In the genomic region with DNA sequence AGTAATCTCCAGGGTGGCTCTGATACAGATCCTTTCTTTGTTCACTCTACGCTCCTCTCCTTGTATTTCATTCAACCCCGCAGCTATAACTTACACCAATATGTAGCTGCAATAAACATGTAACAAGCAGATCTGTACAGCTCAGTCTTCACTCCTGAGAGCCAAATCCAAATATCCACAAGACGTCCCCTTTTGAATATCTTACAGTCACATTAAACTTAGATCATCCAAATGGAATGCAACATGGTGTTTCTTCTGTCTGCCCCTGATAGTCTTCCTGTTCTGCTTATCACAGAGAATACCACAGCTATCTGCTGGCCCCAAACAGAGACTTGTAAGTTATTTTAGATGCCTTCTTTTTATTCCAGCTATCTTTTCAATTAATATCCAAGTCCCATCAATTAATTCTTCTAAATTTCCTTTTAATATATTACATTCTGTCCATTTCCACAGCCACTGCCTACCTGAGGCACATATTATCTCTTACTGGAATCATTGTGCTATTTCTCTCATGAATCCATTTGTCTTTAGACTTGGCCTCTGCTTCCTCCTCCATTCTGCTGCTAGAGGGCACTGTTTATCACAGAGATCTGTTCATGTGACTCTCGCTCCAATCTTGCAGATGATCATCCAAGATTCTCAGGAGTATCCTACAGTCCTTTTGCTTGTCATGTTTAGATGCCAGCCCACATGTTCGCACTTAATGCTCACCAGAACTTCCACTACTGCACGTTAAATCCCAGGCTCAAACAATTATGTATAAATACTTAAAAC, we compare ENCODE assay signal across 8 cellular contexts.
A peak's percentile ranks its signal among the peaks of the same experiment; 100 is the strongest.
DNase-seq lines count a peak whose midpoint lies in the region; ATAC-seq and TF ChIP-seq lines count a peak whose summit lies in the region.

No MANE protein-coding gene starts in this region.

- no peak overlapping the region for H3K4me3 Mint-ChIP-seq in glutamatergic neuron (ENCODE audit: unreplicated experiment)

- CTCF ChIA-PET in IMR-90 (lab: Yijun Ruan, JAX) = interaction anchor here (0.6 to 1.4 kb wide), 9 partner anchors 10 to 662 kb away, joined by 3 to 6 read pairs (median 3); no protein-coding TSS in a partner anchor

- no peak overlapping the region for H2AK9ac ChIP-seq in IMR-90 (replicated peaks; ENCODE audit: low read depth, low read length, poor library complexity)

- H3K23ac ChIP-seq in IMR-90 (ENCODE audit: low read depth, low read length) = no peak overlapping the region

- H3K4me1 ChIP-seq in IMR-90 (ENCODE audit: control insufficient read depth, insufficient read depth, low read length) = peaks cover 4% of the 10 kb centered on the region

- no TSS peak for BruUV-seq in IMR-90 (replicated peaks; lab: Mats Ljungman, UMichigan)

- no peak overlapping the region for H3K4ac ChIP-seq in IMR-90 (ENCODE audit: low read depth, low read length)

- ATAC-seq in IMR-90 (ENCODE audit: low read depth) (peak; percentile 91), GM19397 (IDR thresholded peaks at IDR 0.05; ENCODE audit: unreplicated experiment) (no peak)

- H2BK15ac ChIP-seq in IMR-90 (ENCODE audit: low read depth, low read length) = no peak overlapping the region

- peak overlapping the region; percentile 23; the same call in 1 of the 2 replicates for H2BK120ac ChIP-seq in IMR-90 (ENCODE audit: low read depth, low read length)

- TF ChIP-seq POLR2A in IMR-90 (IDR thresholded peaks at IDR 0.05; ENCODE audit: low read depth, low read length) = no peak

- intact Hi-C loops in IMR-90 (cut with micrococcal nuclease) (no loop called here), cardiac septum (cut with DNase I) (no loop called here)

- H3K4me2 ChIP-seq in IMR-90 (ENCODE audit: low read depth, low read length) = no peak overlapping the region

- H2BK20ac ChIP-seq in IMR-90 (ENCODE audit: low read depth, low read length) = no peak overlapping the region

- peak; percentile 47 for TF ChIP-seq RAD21 in IMR-90 (IDR thresholded peaks at IDR 0.05; ENCODE audit: low read length)

- TF ChIP-seq CTCF in IMR-90 (conservative IDR thresholded peaks at IDR 0.05; ENCODE audit: low read depth, low read length) = peak; percentile 50
- TF ChIP-seq CTCF in VCaP (conservative IDR thresholded peaks at IDR 0.05) = peak; percentile 87
- TF ChIP-seq CTCF in glutamatergic neuron (IDR thresholded peaks at IDR 0.05; ENCODE audit: partially characterized antibody, unreplicated experiment) = no peak

- H3K18ac ChIP-seq in IMR-90 (ENCODE audit: low read depth, low read length) = no peak overlapping the region

- H3K36me3 Mint-ChIP-seq in glutamatergic neuron (ENCODE audit: unreplicated experiment) = no peaks in the 10 kb centered on the region

- H3K14ac ChIP-seq in IMR-90 (replicated peaks; ENCODE audit: low read depth, low read length) = no peak overlapping the region

- POLR2A ChIA-PET in IMR-90 (lab: Charles Lee; ENCODE audit: unreplicated experiment) = no interaction called here

- H3K27me3 Mint-ChIP-seq in glutamatergic neuron (ENCODE audit: unreplicated experiment) = no peaks in the 10 kb centered on the region

- in situ Hi-C loops in IMR-90 (cut with MboI; ENCODE audit: low sequenced_read_pairs) = no loop called here

- H2BK5ac ChIP-seq in IMR-90 (ENCODE audit: low read depth, low read length, poor library complexity, severe bottlenecking) = peak overlapping the region; percentile 3

- peak overlapping the region in 1 of 2 experiments; percentile 0; a peak in 1 of 4 replicates for H4K8ac ChIP-seq in IMR-90 (ENCODE audit: low read depth in 2 of 2, low read length in 2 of 2)

- H4K20me1 ChIP-seq in IMR-90 (ENCODE audit: insufficient read depth, low read length) = no peaks in the 10 kb centered on the region; the same call in 1 of the 2 replicates

- H3K27ac ChIP-seq in IMR-90 (ENCODE audit: insufficient read depth, low read length) (no peak overlapping the region), VCaP (no peak overlapping the region)

- no peak overlapping the region for H3K56ac ChIP-seq in IMR-90 (ENCODE audit: extremely low read depth, insufficient read depth, low read length)

- H3K36me3 ChIP-seq in IMR-90 (ENCODE audit: control insufficient read depth, insufficient read depth, low read length) = no peaks in the 10 kb centered on the region

- H3K27me3 ChIP-seq in IMR-90 (ENCODE audit: control insufficient read depth, insufficient read depth, low read length) = no peaks in the 10 kb centered on the region

- H2AFZ ChIP-seq in IMR-90 (replicated peaks; ENCODE audit: low read length, poor library complexity) = no peak overlapping the region

- peaks cover 3 to 5% of the 10 kb centered on the region in 2 experiments; a peak in 1 of 4 replicates for H3K79me1 ChIP-seq in IMR-90 (ENCODE audit: low read depth in 1 of 2, low read length in 2 of 2)

- no peaks in the 10 kb centered on the region for H3K4me1 Mint-ChIP-seq in glutamatergic neuron (ENCODE audit: low read depth, unreplicated experiment)

- H4K91ac ChIP-seq in IMR-90 (ENCODE audit: insufficient read depth, low read depth, low read length) = no peak overlapping the region

- DNase-seq in EH (ENCODE audit: low read depth) (peak; percentile 67), IMR-90 (peak; percentile 72), lung microvascular endothelial cell (ENCODE audit: low read depth in 2 of 2) (peak; percentile 1 to 4), cardiac septum (ENCODE audit: low spot score) (no peak), glutamatergic neuron (no peak), GOT3 (lab: John Stamatoyannopoulos, UW) (no peak)

- WGBS in IMR-90 (ENCODE audit: extremely low coverage in 2 of 2, insufficient read length in 1 of 2), 2 experiments = 80% methylated on average over 5 of the region's 6 CpGs; no CpG with 5 or more reads in 1 of the 2 experiments

- no peaks in the 10 kb centered on the region for H3K9me3 Mint-ChIP-seq in glutamatergic neuron (ENCODE audit: unreplicated experiment)

- H3K9me1 ChIP-seq in IMR-90 (ENCODE audit: insufficient read depth, low read length) = peaks cover 6% of the 10 kb centered on the region

- no peak overlapping the region for H4K5ac ChIP-seq in IMR-90 (ENCODE audit: low read depth, low read length)

- no peaks in the 10 kb centered on the region for H3K9me3 ChIP-seq in IMR-90 (ENCODE audit: control insufficient read depth, insufficient read depth, low read length)

- H3K27ac Mint-ChIP-seq in glutamatergic neuron (ENCODE audit: unreplicated experiment) = no peak overlapping the region

- dilution Hi-C loops in IMR-90 (cut with HindIII; ENCODE audit: low sequenced_read_pairs, unreplicated experiment) = no loop called here

- H3K9ac ChIP-seq in IMR-90 (ENCODE audit: low read depth, low read length) = no peak overlapping the region

- no peak overlapping the region for H3K4me3 ChIP-seq in IMR-90 (ENCODE audit: insufficient read depth, low read depth, low read length)

- no peak overlapping the region for H2AK5ac ChIP-seq in IMR-90 (ENCODE audit: low read depth, low read length)

TF ChIP-seq in IMR-90, 13 proteins besides CTCF, POLR2A, EP300 and RAD21:
- TF ChIP-seq RFX5 (IDR thresholded peaks at IDR 0.05; ENCODE audit: low read depth, low read length) (no peak), MXI1 (IDR thresholded peaks at IDR 0.05; ENCODE audit: borderline replicate concordance, low read depth, low read length) (no peak), CHD1 (IDR thresholded peaks at IDR 0.05; ENCODE audit: low read depth, low read length) (no peak), MAZ (IDR thresholded peaks at IDR 0.05; ENCODE audit: borderline replicate concordance, low read depth, low read length) (no peak), NFE2L2 (IDR thresholded peaks at IDR 0.05; ENCODE audit: low read depth, low read length) (no peak)

Comparison
In these comparisons a context has a peak if more than half of its experiments do, and no peak if none do; other contexts are left out.
1. DNase-seq: peak in EH (single experiment), IMR-90 (single experiment) and lung microvascular endothelial cell (2 of 2); none in cardiac septum (single experiment), glutamatergic neuron (single experiment) and GOT3 (single experiment).